9 cellular contexts compared by ENCODE assay signal in genomic region chr9:9352877-9353481, GRCh38.
DNase-seq lines count a peak whose midpoint lies in the region; ATAC-seq, FAIRE-seq and TF ChIP-seq lines count a peak whose summit lies in the region.
"Had no signal": no experiment of that assay in that cellular context is flagged by ENCODE, and none has a peak within 500 bp of the region (broad histone marks: within the 10 kb centered on the region; RNA-seq: fewer than 3 reads in every experiment).

No MANE protein-coding gene starts in this region.

- CTCF ChIA-PET in A549 (lab: Yijun Ruan, JAX) = no interaction called here

- POLR2A ChIA-PET in A549 (lab: Yijun Ruan, JAX) = no interaction called here

- ATAC-seq in A549 = no peak
- no peak for ATAC-seq in GM21737 (IDR thresholded peaks at IDR 0.05; ENCODE audit: unreplicated experiment)
- no peak for ATAC-seq in GM19463 (IDR thresholded peaks at IDR 0.05; ENCODE audit: unreplicated experiment)
- no peak for ATAC-seq in HG02798 (IDR thresholded peaks at IDR 0.05; ENCODE audit: poor library complexity, unreplicated experiment)

- TF ChIP-seq EP300 in A549 (IDR thresholded peaks at IDR 0.05) = no peak

- peak in 1 of 2 experiments; percentile 16; a peak in 2 of 5 replicates for TF ChIP-seq RAD21 in A549 (conservative IDR thresholded peaks at IDR 0.05 in 1 of 2, IDR thresholded peaks at IDR 0.05 in 1 of 2)

- intact Hi-C loops in head of caudate nucleus (cut with DNase I) = no loop called here

- no peak overlapping the region for H3K4me3 ChIP-seq in A549

- no peak overlapping the region for H3K4me2 ChIP-seq in A549

- WGBS in A549 (ENCODE audit: missing lambda C conversion rate) = 2% methylated on average over 2 of the region's 2 CpGs

- no peaks in the 10 kb centered on the region for H3K9me3 ChIP-seq in A549

- TF ChIP-seq CTCF in A549 (IDR thresholded peaks at IDR 0.05) (peak; percentile 36; the same call in 2 of the 3 replicates), GM12873 (IDR thresholded peaks at IDR 0.05; ENCODE audit: insufficient read depth, low read depth, low read length, missing control alignments) (peak; percentile 53)

- no peak for FAIRE-seq in A549 (lab: Jason Lieb, UNC)

- no peak for DNase-seq in A549 (ENCODE audit: low read depth in 1 of 2, low spot score in 1 of 2)
- peak; percentile 29 for DNase-seq in RKO (ENCODE audit: low spot score)
- peak in 33 of 42 donors; percentile 5 to 78 (median 37) for DNase-seq in head of caudate nucleus
- DNase-seq in NCI-H2227 treated with DMSO at 0.1 percent for 48 hours (lab: John Stamatoyannopoulos, UW) = no peak
- DNase-seq: occipital lobe had no signal

- no peaks in the 10 kb centered on the region for H3K4me1 ChIP-seq in A549

- no peak for TF ChIP-seq POLR2A in A549 (IDR thresholded peaks at IDR 0.05; ENCODE audit: low read length)

- no peak overlapping the region for H3K27ac ChIP-seq in A549

TF ChIP-seq in A549, 52 proteins besides CTCF, POLR2A, EP300 and RAD21:
- no peak for TF ChIP-seq RARB (CRISPR knock-in tag; IDR thresholded peaks at IDR 0.05)

Comparison
In these comparisons a context has a peak if more than half of its experiments do, and no peak if none do; other contexts are left out.
1. DNase-seq: peak in RKO (single experiment) and head of caudate nucleus (33 of 42); none in A549 (0 of 2) and NCI-H2227 treated with DMSO at 0.1 percent for 48 hours (single experiment).